In the genomic region with DNA sequence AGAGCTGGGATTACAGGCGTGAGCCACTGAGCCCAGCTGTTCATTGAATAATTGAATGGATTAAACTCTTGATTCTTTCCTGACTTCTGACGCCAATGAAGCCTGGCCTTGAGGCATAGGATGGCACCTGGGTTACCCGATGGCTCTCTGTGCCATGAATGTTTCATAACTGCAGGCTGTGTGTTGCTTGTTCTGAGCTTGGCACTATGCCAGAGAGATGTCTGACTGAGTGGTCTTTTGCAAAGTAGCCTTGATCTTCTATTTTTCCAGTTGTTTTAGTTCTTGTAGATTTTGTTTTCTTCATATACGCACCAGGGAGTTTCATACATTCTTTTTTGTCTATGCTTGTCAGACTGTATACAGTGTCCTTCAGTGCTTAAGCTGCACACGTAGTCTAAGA, we compare ENCODE assay signal across 15 cellular contexts.
"Had no signal": no experiment of that assay in that cellular context is flagged by ENCODE, and none has a peak within 500 bp of the region (broad histone marks: within the 10 kb centered on the region; RNA-seq: fewer than 3 reads in every experiment).

No MANE protein-coding gene starts in this region.

- H3K4me3 ChIP-seq: left ventricle myocardium inferior, mucosa of descending colon, ovary, sigmoid colon had no signal

- H3K27me3 ChIP-seq: brain microvascular endothelial cell, ovary, sigmoid colon had no signal

- H3K9me3 ChIP-seq: left ventricle myocardium inferior, mucosa of descending colon, ovary, sigmoid colon had no signal

- H3K27ac ChIP-seq: brain microvascular endothelial cell, foreskin keratinocyte, left ventricle myocardium inferior, ovary, sigmoid colon had no signal

- H3K36me3 ChIP-seq: brain microvascular endothelial cell, left ventricle myocardium inferior, ovary, sigmoid colon had no signal

- DNase-seq: activated CD4-positive, alpha-beta T cell treated with anti-CD3 and anti-CD28 coated beads for 1 hour; activated CD4-positive, alpha-beta T cell treated with anti-CD3 and anti-CD28 coated beads, Interleukin-2, amount 50 U/mL, for 4 hours; activated naive CD4-positive, alpha-beta T cell; activated T-cell treated with anti-CD3 and anti-CD28 coated beads for 4 hours; anterior cingulate cortex; brain microvascular endothelial cell; effector CD8-positive, alpha-beta T cell; foreskin keratinocyte; glutamatergic neuron; left ventricle myocardium inferior; mucosa of descending colon; naive thymus-derived CD4-positive, alpha-beta T cell; ovary; sigmoid colon; stimulated activated CD4-positive, alpha-beta T cell treated with anti-CD3 and anti-CD28 coated beads, Interleukin-1b, Interleukin-23, amount 100 ng/mL, for 48 hours had no signal
